Comparison of ENCODE assay signal across 8 cellular contexts in the genomic region with DNA sequence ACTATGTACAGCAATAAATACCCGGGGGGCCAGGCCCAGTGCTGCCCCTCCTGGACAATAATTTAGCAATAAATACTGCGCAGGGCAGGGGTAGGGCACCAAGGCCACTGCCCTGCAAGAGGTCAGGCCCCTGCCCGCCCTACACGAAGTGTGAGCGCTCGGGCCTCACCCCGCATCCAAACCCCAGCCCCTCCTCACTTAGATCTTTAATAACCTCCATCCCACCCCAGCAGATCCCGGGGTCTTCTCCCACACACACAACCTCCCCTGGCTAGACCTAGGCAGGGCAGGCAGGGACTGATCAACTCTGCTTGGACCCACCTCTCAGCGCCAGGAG. TPM values are rescaled to one million over a fixed set of nuclear protein-coding genes. Genes with fewer than 3 reads are reported as not detected.
DNase-seq lines count a peak whose midpoint lies in the region; ATAC-seq and TF ChIP-seq lines count a peak whose summit lies in the region.
"Not testable (repeated sequence)": the region's sequence is repeated elsewhere in the genome, so short reads cannot be mapped to it uniquely, and the experiment has no call there.

No MANE protein-coding gene starts in this region.

- intact Hi-C loops in lower lobe of right lung (cut with DNase I) = not testable (repeated sequence)

- peaks cover 39% of the 10 kb centered on the region for H3K79me2 ChIP-seq in ACC112 (ENCODE audit: control insufficient read depth, insufficient read depth, low read length, unreplicated experiment)

- peak overlapping the region; percentile 87 for H3K27ac Mint-ChIP-seq in activated T-cell treated with anti-CD3 and anti-CD28 coated beads, Interleukin-2, amount 50 U/mL, for 24 hours
- peak overlapping the region; percentile 86 to 90 for H3K27ac Mint-ChIP-seq in effector memory CD8-positive, alpha-beta T cell

- H3K9me3 ChIP-seq in MG63, lower lobe of right lung: not testable (repeated sequence)

- peak; percentile 11 for TF ChIP-seq CTCF in lower lobe of right lung (IDR thresholded peaks at IDR 0.05)

- peaks cover 81% of the 10 kb centered on the region for H3K36me3 Mint-ChIP-seq in activated T-cell treated with anti-CD3 and anti-CD28 coated beads, Interleukin-2, amount 50 U/mL, for 24 hours (ENCODE audit: low read depth)
- H3K36me3 Mint-ChIP-seq in effector memory CD8-positive, alpha-beta T cell (ENCODE audit: insufficient read depth) = peaks cover 49% of the 10 kb centered on the region

- H3K36me3 ChIP-seq in ACC112 (ENCODE audit: insufficient read depth, low read length) = not testable (repeated sequence)
- H3K36me3 ChIP-seq in MG63 (peaks cover 72% of the 10 kb centered on the region), lower lobe of right lung (peaks cover 70% of the 10 kb centered on the region)

- H3K4me3 ChIP-seq in ACC112 (ENCODE audit: low read depth, low read length) = peak overlapping the region; percentile 86
- H3K4me3 ChIP-seq in MG63 = peak overlapping the region; percentile 60
- peak overlapping the region; percentile 93 for H3K4me3 ChIP-seq in lower lobe of right lung
- peak overlapping the region; percentile 7 for H3K4me3 ChIP-seq in skeletal muscle cell (ENCODE audit: low read depth, low read length)

- peaks cover 38% of the 10 kb centered on the region for H3K4me1 Mint-ChIP-seq in activated T-cell treated with anti-CD3 and anti-CD28 coated beads, Interleukin-2, amount 50 U/mL, for 24 hours (ENCODE audit: low read depth)
- H3K4me1 Mint-ChIP-seq in effector memory CD8-positive, alpha-beta T cell (ENCODE audit: low read depth in 2 of 2) = peaks cover 16 to 20% of the 10 kb centered on the region in 2 donors

- ATAC-seq in GM19452 (IDR thresholded peaks at IDR 0.05; ENCODE audit: unreplicated experiment) = peak; percentile 7
- peak; percentile 11 for ATAC-seq in HG02981 (IDR thresholded peaks at IDR 0.05; ENCODE audit: unreplicated experiment)
- ATAC-seq in effector memory CD8-positive, alpha-beta T cell (replicated peaks) = peak; percentile 21
- ATAC-seq in lower lobe of right lung = peak; percentile 5 to 22

- H3K4me1 ChIP-seq in ACC112 (ENCODE audit: control insufficient read depth, insufficient read depth, low read length, unreplicated experiment) (peaks cover 12% of the 10 kb centered on the region), lower lobe of right lung (peaks cover 53% of the 10 kb centered on the region)

- not testable (repeated sequence) for DNase-seq in MG63; activated T-cell treated with anti-CD3 and anti-CD28 coated beads, Interleukin-2, amount 50 U/mL, for 24 hours; effector memory CD8-positive, alpha-beta T cell; lower lobe of right lung; skeletal muscle cell (ENCODE audit: low read depth)

- peak overlapping the region; percentile 82 for H3K4me3 Mint-ChIP-seq in activated T-cell treated with anti-CD3 and anti-CD28 coated beads, Interleukin-2, amount 50 U/mL, for 24 hours
- H3K4me3 Mint-ChIP-seq in effector memory CD8-positive, alpha-beta T cell = peak overlapping the region; percentile 85 to 90

- not testable (repeated sequence) for H3K27ac ChIP-seq in ACC112 (ENCODE audit: low read depth, low read length)
- peak overlapping the region; percentile 82 for H3K27ac ChIP-seq in lower lobe of right lung

- H2AFZ ChIP-seq in ACC112 (ENCODE audit: low read length, unreplicated experiment) = not testable (repeated sequence)

- H3K27me3 Mint-ChIP-seq in activated T-cell treated with anti-CD3 and anti-CD28 coated beads, Interleukin-2, amount 50 U/mL, for 24 hours; effector memory CD8-positive, alpha-beta T cell: not testable (repeated sequence)

- H3K9me3 Mint-ChIP-seq in activated T-cell treated with anti-CD3 and anti-CD28 coated beads, Interleukin-2, amount 50 U/mL, for 24 hours; effector memory CD8-positive, alpha-beta T cell: not testable (repeated sequence)

- H3K27me3 ChIP-seq in ACC112 (ENCODE audit: insufficient read depth, low read length); MG63; lower lobe of right lung (ENCODE audit: low read depth): not testable (repeated sequence)

RNA-seq across cellular contexts. Expression of gene SIRT7, which starts 0.3 kb away (rescaled TPM):
- 22.1 and 25.9 TPM in 2 replicates for total RNA-seq in MG63 (2014; rRNA removed; shearing (Covaris generic); ENCODE audit: low replicate concordance)
- 32.8 TPM for total RNA-seq in lower lobe of right lung

RNA-seq across cellular contexts. Expression of gene PCYT2, which starts 7.1 kb away (rescaled TPM):
- total RNA-seq in MG63 (2014; rRNA removed; shearing (Covaris generic); ENCODE audit: low replicate concordance) = 24.6 and 47.0 TPM in 2 replicates
- 39.7 TPM for total RNA-seq in lower lobe of right lung

RNA-seq across cellular contexts. Expression of gene MAFG, which starts 9.2 kb away (rescaled TPM):
- 11.8 and 14.9 TPM in 2 replicates for total RNA-seq in MG63 (2014; rRNA removed; shearing (Covaris generic); ENCODE audit: low replicate concordance)
- 30.7 TPM for total RNA-seq in lower lobe of right lung

RNA-seq across cellular contexts. Expression of gene NPB, which starts 16.3 kb away (rescaled TPM):
- total RNA-seq in MG63 (2014; rRNA removed; shearing (Covaris generic); ENCODE audit: low replicate concordance) = 1.3 and 2.5 TPM in 2 replicates
- 0.71 TPM for total RNA-seq in lower lobe of right lung

RNA-seq across cellular contexts. Expression of gene PYCR1, which starts 18.8 kb away (rescaled TPM):
- 253 and 283 TPM in 2 replicates for total RNA-seq in MG63 (2014; rRNA removed; shearing (Covaris generic); ENCODE audit: low replicate concordance)
- 23.0 TPM for total RNA-seq in lower lobe of right lung

Comparison
In these comparisons a context has a peak if more than half of its experiments do, and no peak if none do; other contexts are left out.
1. H3K4me3 ChIP-seq: peak in every context shown above with its lines; median percentile 93 in lower lobe of right lung; 86 in ACC112; 60 in MG63; 7 in skeletal muscle cell.